Comparison of ENCODE assay signal across 1 cellular context in the genomic region with DNA sequence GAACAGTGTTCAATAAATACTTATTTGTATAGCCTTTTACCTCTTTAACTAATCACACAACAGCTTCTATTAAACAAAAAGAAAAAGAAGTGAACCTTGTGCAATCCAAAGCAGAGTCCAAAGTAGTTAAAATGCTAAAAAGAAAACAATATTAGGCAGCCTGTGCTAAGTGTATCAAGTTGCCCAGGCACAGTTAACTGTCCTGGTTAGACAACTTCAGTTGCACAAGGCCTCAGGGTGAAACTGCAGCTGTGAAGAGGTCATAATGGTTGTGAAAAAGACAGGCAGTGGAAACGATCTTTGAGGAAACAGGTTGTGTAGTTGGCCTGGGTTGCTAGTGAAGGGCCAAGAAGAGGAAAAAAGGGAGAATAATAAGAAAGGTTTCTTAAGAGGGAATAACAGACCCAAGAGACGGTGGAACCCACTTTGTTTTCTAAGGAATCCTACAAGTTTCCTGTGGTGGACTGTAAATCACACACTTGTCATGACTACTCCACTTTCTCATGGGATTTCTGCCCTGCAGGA.
A peak's percentile ranks its signal among the peaks of the same experiment; 100 is the strongest.
TF ChIP-seq lines count a peak whose summit lies in the region.

No MANE protein-coding gene starts in this region.

TF ChIP-seq in HepG2, 621 proteins besides CTCF, POLR2A, EP300 and RAD21 (continued from another document and continues in another):
- TF ChIP-seq ZFY (CRISPR knock-in tag; IDR thresholded peaks at IDR 0.05) (0 out of 2 replicates have a peak, but pooled peaks have one; percentile 21), CHD4 (IDR thresholded peaks at IDR 0.05; ENCODE audit: borderline replicate concordance, low read length) (no peak), ZMYM4 (CRISPR knock-in tag; IDR thresholded peaks at IDR 0.05) (peak; percentile 47; the same call in 1 of the 2 replicates), NR2C2 (CRISPR knock-in tag; IDR thresholded peaks at IDR 0.05; ENCODE audit: borderline replicate concordance) (peak; percentile 28; the same call in 1 of the 2 replicates), SYNCRIP (IDR thresholded peaks at IDR 0.05; ENCODE audit: insufficient read depth, low read depth, low read length) (no peak), ATF7 (IDR thresholded peaks at IDR 0.05) (no peak), ATF7 (CRISPR knock-in tag; IDR thresholded peaks at IDR 0.05) (no peak), DPF2 (CRISPR knock-in tag; IDR thresholded peaks at IDR 0.05; ENCODE audit: borderline replicate concordance, low read depth) (no peak), SKI (IDR thresholded peaks at IDR 0.05; ENCODE audit: partially characterized antibody) (no peak), MBNL3 (CRISPR knock-in tag; conservative IDR thresholded peaks at IDR 0.05) (no peak), ZNF292 (CRISPR knock-in tag; IDR thresholded peaks at IDR 0.05; ENCODE audit: borderline replicate concordance, low read depth) (peak; percentile 46; the same call in 1 of the 2 replicates), MBD4 (IDR thresholded peaks at IDR 0.05; ENCODE audit: borderline replicate concordance, low read length) (no peak), HDAC6 (IDR thresholded peaks at IDR 0.05; ENCODE audit: low read depth, low read length) (no peak), ZNF335 (CRISPR knock-in tag; IDR thresholded peaks at IDR 0.05) (no peak), NCOA2 (CRISPR knock-in tag; IDR thresholded peaks at IDR 0.05) (no peak), DNMT3B (CRISPR knock-in tag; conservative IDR thresholded peaks at IDR 0.05) (no peak), GTF3A (CRISPR knock-in tag; conservative IDR thresholded peaks at IDR 0.05) (no peak), ZNF674 (CRISPR knock-in tag; IDR thresholded peaks at IDR 0.05; ENCODE audit: low read depth) (no peak), MED13 (CRISPR knock-in tag; IDR thresholded peaks at IDR 0.05) (no peak), CEBPB (IDR thresholded peaks at IDR 0.05; ENCODE audit: borderline replicate concordance, low read depth, low read length) (peak; percentile 76), TOE1 (CRISPR knock-in tag; IDR thresholded peaks at IDR 0.05) (no peak), ZNF619 (CRISPR knock-in tag; IDR thresholded peaks at IDR 0.05) (no peak), FOXP1 (IDR thresholded peaks at IDR 0.05) (no peak), FOXP1 (CRISPR knock-in tag; IDR thresholded peaks at IDR 0.05) (peak; percentile 53; the same call in 1 of the 2 replicates), HOXD1 (CRISPR knock-in tag; IDR thresholded peaks at IDR 0.05) (no peak), MAZ (IDR thresholded peaks at IDR 0.05; ENCODE audit: borderline replicate concordance, low read depth, low read length) (no peak), MAZ (CRISPR knock-in tag; IDR thresholded peaks at IDR 0.05; ENCODE audit: low read depth) (no peak), HMG20B (CRISPR knock-in tag; conservative IDR thresholded peaks at IDR 0.05) (no peak), NR2F2 (IDR thresholded peaks at IDR 0.05; ENCODE audit: borderline replicate concordance, low read depth) (peak; percentile 51; the same call in 1 of the 2 replicates), NFYB (CRISPR knock-in tag; IDR thresholded peaks at IDR 0.05) (no peak), TCF7L2 (IDR thresholded peaks at IDR 0.05; ENCODE audit: low read depth, low read length) (no peak), ZNF614 (CRISPR knock-in tag; IDR thresholded peaks at IDR 0.05; ENCODE audit: borderline replicate concordance) (no peak), NR2F6 (IDR thresholded peaks at IDR 0.05) (peak; percentile 54), NR2F6 (CRISPR knock-in tag; IDR thresholded peaks at IDR 0.05) (peak; percentile 62; the same call in 1 of the 2 replicates), LCORL (IDR thresholded peaks at IDR 0.05) (no peak), LCORL (CRISPR knock-in tag; IDR thresholded peaks at IDR 0.05) (peak; percentile 42; the same call in 1 of the 2 replicates), ATM (IDR thresholded peaks at IDR 0.05; ENCODE audit: borderline replicate concordance) (no peak), ONECUT2 (CRISPR knock-in tag; IDR thresholded peaks at IDR 0.05) (no peak), ZNF17 (CRISPR knock-in tag; IDR thresholded peaks at IDR 0.05) (no peak), ZNF781 (CRISPR knock-in tag; IDR thresholded peaks at IDR 0.05; ENCODE audit: borderline replicate concordance, not compliant biosample characterization) (no peak), MEIS2 (CRISPR knock-in tag; IDR thresholded peaks at IDR 0.05) (no peak), IKZF1 (IDR thresholded peaks at IDR 0.05) (no peak), ZNF660 (CRISPR knock-in tag; IDR thresholded peaks at IDR 0.05; ENCODE audit: borderline replicate concordance, low read depth) (no peak), GLI4 (CRISPR knock-in tag; IDR thresholded peaks at IDR 0.05; ENCODE audit: borderline replicate concordance) (no peak), ZNF331 (CRISPR knock-in tag; IDR thresholded peaks at IDR 0.05) (no peak), ZNF317 (CRISPR knock-in tag; IDR thresholded peaks at IDR 0.05) (no peak), GATAD2A (CRISPR knock-in tag; IDR thresholded peaks at IDR 0.05) (peak; percentile 56), PAF1 (CRISPR knock-in tag; IDR thresholded peaks at IDR 0.05) (no peak), FOXJ3 (CRISPR knock-in tag; IDR thresholded peaks at IDR 0.05; ENCODE audit: borderline replicate concordance) (0 out of 2 replicates have a peak, but pooled peaks have one; percentile 18), POGZ (CRISPR knock-in tag; IDR thresholded peaks at IDR 0.05) (no peak; the same call in 1 of the 2 replicates), ZFYVE20 (CRISPR knock-in tag; IDR thresholded peaks at IDR 0.05; ENCODE audit: borderline replicate concordance, low read depth) (no peak), SIX4 (CRISPR knock-in tag; IDR thresholded peaks at IDR 0.05) (no peak), PLRG1 (conservative IDR thresholded peaks at IDR 0.05) (no peak), SIX1 (CRISPR knock-in tag; IDR thresholded peaks at IDR 0.05; ENCODE audit: borderline replicate concordance) (peak; percentile 70; the same call in 1 of the 2 replicates), U2AF2 (IDR thresholded peaks at IDR 0.05; ENCODE audit: low read depth, low read length) (no peak), ZNF383 (CRISPR knock-in tag; IDR thresholded peaks at IDR 0.05; ENCODE audit: borderline replicate concordance) (no peak), MIXL1 (CRISPR knock-in tag; IDR thresholded peaks at IDR 0.05) (peak; percentile 34), SP4 (CRISPR knock-in tag; IDR thresholded peaks at IDR 0.05) (no peak), ZNF850 (CRISPR knock-in tag; conservative IDR thresholded peaks at IDR 0.05) (no peak), NPAS2 (CRISPR knock-in tag; IDR thresholded peaks at IDR 0.05; ENCODE audit: borderline replicate concordance) (no peak), IRF2 (CRISPR knock-in tag; IDR thresholded peaks at IDR 0.05) (no peak)
- TF ChIP-seq, protein P1, sequence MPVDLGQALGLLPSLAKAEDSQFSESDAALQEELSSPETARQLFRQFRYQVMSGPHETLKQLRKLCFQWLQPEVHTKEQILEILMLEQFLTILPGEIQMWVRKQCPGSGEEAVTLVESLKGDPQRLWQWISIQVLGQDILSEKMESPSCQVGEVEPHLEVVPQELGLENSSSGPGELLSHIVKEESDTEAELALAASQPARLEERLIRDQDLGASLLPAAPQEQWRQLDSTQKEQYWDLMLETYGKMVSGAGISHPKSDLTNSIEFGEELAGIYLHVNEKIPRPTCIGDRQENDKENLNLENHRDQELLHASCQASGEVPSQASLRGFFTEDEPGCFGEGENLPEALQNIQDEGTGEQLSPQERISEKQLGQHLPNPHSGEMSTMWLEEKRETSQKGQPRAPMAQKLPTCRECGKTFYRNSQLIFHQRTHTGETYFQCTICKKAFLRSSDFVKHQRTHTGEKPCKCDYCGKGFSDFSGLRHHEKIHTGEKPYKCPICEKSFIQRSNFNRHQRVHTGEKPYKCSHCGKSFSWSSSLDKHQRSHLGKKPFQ (CRISPR knock-in tag; IDR thresholded peaks at IDR 0.05; ENCODE audit: insufficient replicate concordance), result no peak
- TF ChIP-seq, protein P2, sequence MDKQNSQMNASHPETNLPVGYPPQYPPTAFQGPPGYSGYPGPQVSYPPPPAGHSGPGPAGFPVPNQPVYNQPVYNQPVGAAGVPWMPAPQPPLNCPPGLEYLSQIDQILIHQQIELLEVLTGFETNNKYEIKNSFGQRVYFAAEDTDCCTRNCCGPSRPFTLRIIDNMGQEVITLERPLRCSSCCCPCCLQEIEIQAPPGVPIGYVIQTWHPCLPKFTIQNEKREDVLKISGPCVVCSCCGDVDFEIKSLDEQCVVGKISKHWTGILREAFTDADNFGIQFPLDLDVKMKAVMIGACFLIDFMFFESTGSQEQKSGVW (CRISPR knock-in tag; IDR thresholded peaks at IDR 0.05; ENCODE audit: borderline replicate concordance), result no peak
- TF ChIP-seq, protein P3, sequence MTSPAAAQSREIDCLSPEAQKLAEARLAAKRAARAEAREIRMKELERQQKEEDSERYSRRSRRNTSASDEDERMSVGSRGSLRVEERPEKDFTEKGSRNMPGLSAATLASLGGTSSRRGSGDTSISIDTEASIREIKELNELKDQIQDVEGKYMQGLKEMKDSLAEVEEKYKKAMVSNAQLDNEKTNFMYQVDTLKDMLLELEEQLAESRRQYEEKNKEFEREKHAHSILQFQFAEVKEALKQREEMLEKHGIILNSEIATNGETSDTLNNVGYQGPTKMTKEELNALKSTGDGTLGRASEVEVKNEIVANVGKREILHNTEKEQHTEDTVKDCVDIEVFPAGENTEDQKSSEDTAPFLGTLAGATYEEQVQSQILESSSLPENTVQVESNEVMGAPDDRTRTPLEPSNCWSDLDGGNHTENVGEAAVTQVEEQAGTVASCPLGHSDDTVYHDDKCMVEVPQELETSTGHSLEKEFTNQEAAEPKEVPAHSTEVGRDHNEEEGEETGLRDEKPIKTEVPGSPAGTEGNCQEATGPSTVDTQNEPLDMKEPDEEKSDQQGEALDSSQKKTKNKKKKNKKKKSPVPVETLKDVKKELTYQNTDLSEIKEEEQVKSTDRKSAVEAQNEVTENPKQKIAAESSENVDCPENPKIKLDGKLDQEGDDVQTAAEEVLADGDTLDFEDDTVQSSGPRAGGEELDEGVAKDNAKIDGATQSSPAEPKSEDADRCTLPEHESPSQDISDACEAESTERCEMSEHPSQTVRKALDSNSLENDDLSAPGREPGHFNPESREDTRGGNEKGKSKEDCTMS (CRISPR knock-in tag; conservative IDR thresholded peaks at IDR 0.05), result no peak
- TF ChIP-seq, protein P4, sequence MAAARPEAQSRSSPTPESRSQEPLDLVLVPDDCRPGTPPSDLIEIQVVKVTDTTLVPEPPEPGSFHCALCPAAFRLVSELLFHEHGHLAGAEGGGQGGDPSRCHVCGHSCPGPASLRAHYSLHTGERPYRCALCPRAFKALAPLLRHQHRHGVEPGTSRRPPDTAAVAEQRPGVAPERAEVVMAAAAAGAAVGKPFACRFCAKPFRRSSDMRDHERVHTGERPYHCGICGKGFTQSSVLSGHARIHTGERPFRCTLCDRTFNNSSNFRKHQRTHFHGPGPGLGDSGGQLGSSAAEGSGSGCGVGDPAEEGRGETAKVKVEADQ (CRISPR knock-in tag; IDR thresholded peaks at IDR 0.05; ENCODE audit: borderline replicate concordance), result no peak
- TF ChIP-seq, protein P5, sequence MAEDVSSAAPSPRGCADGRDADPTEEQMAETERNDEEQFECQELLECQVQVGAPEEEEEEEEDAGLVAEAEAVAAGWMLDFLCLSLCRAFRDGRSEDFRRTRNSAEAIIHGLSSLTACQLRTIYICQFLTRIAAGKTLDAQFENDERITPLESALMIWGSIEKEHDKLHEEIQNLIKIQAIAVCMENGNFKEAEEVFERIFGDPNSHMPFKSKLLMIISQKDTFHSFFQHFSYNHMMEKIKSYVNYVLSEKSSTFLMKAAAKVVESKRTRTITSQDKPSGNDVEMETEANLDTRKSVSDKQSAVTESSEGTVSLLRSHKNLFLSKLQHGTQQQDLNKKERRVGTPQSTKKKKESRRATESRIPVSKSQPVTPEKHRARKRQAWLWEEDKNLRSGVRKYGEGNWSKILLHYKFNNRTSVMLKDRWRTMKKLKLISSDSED (CRISPR knock-in tag; IDR thresholded peaks at IDR 0.05), result no peak
- TF ChIP-seq, protein P6, sequence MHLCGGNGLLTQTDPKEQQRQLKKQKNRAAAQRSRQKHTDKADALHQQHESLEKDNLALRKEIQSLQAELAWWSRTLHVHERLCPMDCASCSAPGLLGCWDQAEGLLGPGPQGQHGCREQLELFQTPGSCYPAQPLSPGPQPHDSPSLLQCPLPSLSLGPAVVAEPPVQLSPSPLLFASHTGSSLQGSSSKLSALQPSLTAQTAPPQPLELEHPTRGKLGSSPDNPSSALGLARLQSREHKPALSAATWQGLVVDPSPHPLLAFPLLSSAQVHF (CRISPR knock-in tag; IDR thresholded peaks at IDR 0.05), result no peak
- TF ChIP-seq, protein P7, sequence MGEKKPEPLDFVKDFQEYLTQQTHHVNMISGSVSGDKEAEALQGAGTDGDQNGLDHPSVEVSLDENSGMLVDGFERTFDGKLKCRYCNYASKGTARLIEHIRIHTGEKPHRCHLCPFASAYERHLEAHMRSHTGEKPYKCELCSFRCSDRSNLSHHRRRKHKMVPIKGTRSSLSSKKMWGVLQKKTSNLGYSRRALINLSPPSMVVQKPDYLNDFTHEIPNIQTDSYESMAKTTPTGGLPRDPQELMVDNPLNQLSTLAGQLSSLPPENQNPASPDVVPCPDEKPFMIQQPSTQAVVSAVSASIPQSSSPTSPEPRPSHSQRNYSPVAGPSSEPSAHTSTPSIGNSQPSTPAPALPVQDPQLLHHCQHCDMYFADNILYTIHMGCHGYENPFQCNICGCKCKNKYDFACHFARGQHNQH (CRISPR knock-in tag; IDR thresholded peaks at IDR 0.05), result peak; percentile 42; the same call in 1 of the 2 replicates
- TF ChIP-seq, protein P8, sequence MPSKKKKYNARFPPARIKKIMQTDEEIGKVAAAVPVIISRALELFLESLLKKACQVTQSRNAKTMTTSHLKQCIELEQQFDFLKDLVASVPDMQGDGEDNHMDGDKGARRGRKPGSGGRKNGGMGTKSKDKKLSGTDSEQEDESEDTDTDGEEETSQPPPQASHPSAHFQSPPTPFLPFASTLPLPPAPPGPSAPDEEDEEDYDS (CRISPR knock-in tag; IDR thresholded peaks at IDR 0.05), result peak; percentile 22; the same call in 1 of the 2 replicates
- TF ChIP-seq, protein P9, sequence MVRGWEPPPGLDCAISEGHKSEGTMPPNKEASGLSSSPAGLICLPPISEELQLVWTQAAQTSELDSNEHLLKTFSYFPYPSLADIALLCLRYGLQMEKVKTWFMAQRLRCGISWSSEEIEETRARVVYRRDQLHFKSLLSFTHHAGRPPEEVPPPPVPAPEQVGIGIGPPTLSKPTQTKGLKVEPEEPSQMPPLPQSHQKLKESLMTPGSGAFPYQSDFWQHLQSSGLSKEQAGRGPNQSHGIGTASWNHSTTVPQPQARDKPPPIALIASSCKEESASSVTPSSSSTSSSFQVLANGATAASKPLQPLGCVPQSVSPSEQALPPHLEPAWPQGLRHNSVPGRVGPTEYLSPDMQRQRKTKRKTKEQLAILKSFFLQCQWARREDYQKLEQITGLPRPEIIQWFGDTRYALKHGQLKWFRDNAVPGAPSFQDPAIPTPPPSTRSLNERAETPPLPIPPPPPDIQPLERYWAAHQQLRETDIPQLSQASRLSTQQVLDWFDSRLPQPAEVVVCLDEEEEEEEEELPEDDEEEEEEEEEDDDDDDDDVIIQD (CRISPR knock-in tag; IDR thresholded peaks at IDR 0.05; ENCODE audit: low read depth), result 0 out of 2 replicates have a peak, but pooled peaks have one; percentile 30
